In genomic region chr21:38879912-38880577, GRCh38 we compare ENCODE assay signal across 21 cellular contexts.
"Had no signal": no experiment of that assay in that cellular context is flagged by ENCODE, and none has a peak within 500 bp of the region (broad histone marks: within the 10 kb centered on the region; RNA-seq: fewer than 3 reads in every experiment).

No MANE protein-coding gene starts in this region.

- H3K36me3 Mint-ChIP-seq: activated CD4-positive, alpha-beta memory T cell treated with anti-CD3 and anti-CD28 coated beads for 36 hours had no signal

- H3K27me3 ChIP-seq: colonic mucosa, esophagus muscularis mucosa, ovary, tibial nerve had no signal

- H3K27ac Mint-ChIP-seq: activated CD4-positive, alpha-beta memory T cell treated with anti-CD3 and anti-CD28 coated beads for 36 hours; activated CD4-positive, alpha-beta T cell treated with anti-CD3 and anti-CD28 coated beads, Interleukin-2, amount 10 ng/mL, durations not matched to agents 24 days and 14 days; activated naive CD4-positive, alpha-beta T cell treated with anti-CD3 and anti-CD28 coated beads, Interleukin-2, amount 50 U/mL, for 72 hours; activated T-cell treated with anti-CD3 and anti-CD28 coated beads, Interleukin-2, amount 50 U/mL, for 24 hours; activated T-helper 2 cell treated with anti-CD3 and anti-CD28 coated beads, Interferon-gamma antibody, Interleukin-2, Interleukin-4, amounts not matched to agents 10 μg/mL and 5 μg/mL and 100 μg/mL, durations not matched to agents 14 hours and 24 hours and 36 hours; naive thymus-derived CD4-positive, alpha-beta T cell had no signal

- H3K4me3 Mint-ChIP-seq: activated CD4-positive, alpha-beta memory T cell treated with anti-CD3 and anti-CD28 coated beads for 36 hours; activated CD4-positive, alpha-beta T cell treated with anti-CD3 and anti-CD28 coated beads, Interleukin-2, amount 10 ng/mL, durations not matched to agents 24 days and 14 days; activated T-cell treated with anti-CD3 and anti-CD28 coated beads, Interleukin-2, amount 50 U/mL, for 24 hours; naive thymus-derived CD4-positive, alpha-beta T cell had no signal

- H3K27ac ChIP-seq: colonic mucosa, esophagus muscularis mucosa, left ventricle myocardium inferior, ovary, prostate gland, tibial nerve had no signal

- H3K9me3 ChIP-seq: colonic mucosa, ovary, prostate gland had no signal

- DNase-seq: activated CD4-positive, alpha-beta memory T cell treated with anti-CD3 and anti-CD28 coated beads for 36 hours; activated CD4-positive, alpha-beta T cell treated with anti-CD3 and anti-CD28 coated beads, Interleukin-2, amount 10 ng/mL, durations not matched to agents 24 days and 14 days; activated CD4-positive, CD25-positive, alpha-beta regulatory T cell treated with anti-CD3 and anti-CD28 coated beads, Interleukin-2, amount 50 U/mL, for 72 hours; activated CD8-positive, alpha-beta memory T cell treated with anti-CD3 and anti-CD28 coated beads, Interleukin-2, amount 50 U/mL, for 48 hours; activated T-cell treated with anti-CD3 and anti-CD28 coated beads, Interleukin-2, amount 50 U/mL, for 24 hours; anterior cingulate cortex; colonic mucosa; glutamatergic neuron; left ventricle myocardium inferior; mammary epithelial cell; midbrain; naive thymus-derived CD4-positive, alpha-beta T cell; ovary; stimulated activated CD4-positive, alpha-beta T cell treated with anti-CD3 and anti-CD28 coated beads, Interleukin-2, amount 100 ng/mL, for 48 hours; stimulated activated naive CD4-positive, alpha-beta T cell treated with Interleukin-2 at 50 U/mL for 16 hours; T-helper 2 cell had no signal

- H3K4me1 Mint-ChIP-seq: naive thymus-derived CD4-positive, alpha-beta T cell had no signal

- H3K4me3 ChIP-seq: colonic mucosa, esophagus muscularis mucosa, left ventricle myocardium inferior, ovary, prostate gland, tibial nerve had no signal

- H3K4me1 ChIP-seq: colonic mucosa, esophagus muscularis mucosa, left ventricle myocardium inferior, prostate gland, tibial nerve had no signal

- ATAC-seq: activated naive CD4-positive, alpha-beta T cell treated with anti-CD3 and anti-CD28 coated beads, Interleukin-2, amount 50 U/mL, for 72 hours; naive thymus-derived CD4-positive, alpha-beta T cell had no signal

- H3K36me3 ChIP-seq: colonic mucosa, esophagus muscularis mucosa, left ventricle myocardium inferior, ovary, prostate gland, tibial nerve had no signal
